Comparison of ENCODE assay signal across 8 cellular contexts in the genomic region with DNA sequence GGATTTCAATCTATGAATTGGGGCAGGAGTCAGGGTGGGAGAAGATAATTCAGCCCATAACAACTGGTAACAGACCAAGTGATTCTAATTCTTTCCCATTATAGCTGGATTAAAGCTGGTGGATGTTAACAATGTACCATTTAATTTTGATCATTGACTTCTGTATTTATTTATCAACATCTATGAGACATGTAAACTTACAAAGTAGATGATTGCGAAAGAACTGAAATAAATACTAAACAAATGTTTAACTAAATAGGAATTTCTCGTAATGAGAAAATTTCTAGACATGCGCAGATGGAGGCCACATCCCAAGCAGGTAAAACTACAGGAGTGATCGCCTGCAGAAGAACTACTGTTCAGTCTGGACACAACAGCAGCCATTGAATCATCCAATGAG.
"Had no signal": no experiment of that assay in that cellular context is flagged by ENCODE, and none has a peak within 500 bp of the region (broad histone marks: within the 10 kb centered on the region; RNA-seq: fewer than 3 reads in every experiment).

No MANE protein-coding gene starts in this region.

- H3K4me2 ChIP-seq: GM23338 had no signal

- H3K4me3 ChIP-seq: GM23338, HAP-1, K562 had no signal

- H2AFZ ChIP-seq: GM23338 had no signal

- FAIRE-seq: K562 had no signal

- H3K9me3 ChIP-seq: HAP-1 had no signal

- H3K27ac ChIP-seq: HL-60 had no signal

- ATAC-seq: GM23338, HCT116, K562 had no signal

- DNase-seq: H7, HFFc6, KG1 had no signal

- H3K36me3 ChIP-seq: HAP-1 had no signal
